In genomic region chr10:9735731-9736130, GRCh38 we compare ENCODE assay signal across 34 cellular contexts.
"Had no signal": no experiment of that assay in that cellular context is flagged by ENCODE, and none has a peak within 500 bp of the region (broad histone marks: within the 10 kb centered on the region; RNA-seq: fewer than 3 reads in every experiment).

No MANE protein-coding gene starts in this region.

- H3K27me3 ChIP-seq: MG63 had no signal

- H3K4me3 ChIP-seq: MG63 had no signal

- H3K27ac ChIP-seq: KMS-11 had no signal

- H3K4me2 ChIP-seq: KMS-11 had no signal

- H3K9me3 ChIP-seq: MG63 had no signal

- H3K9ac ChIP-seq: KMS-11 had no signal

- DNase-seq: Karpas-422, Kasumi-1, MG63, MM.1S, MV-4-11, NCI-H1048, NCI-H1092, NCI-H1092 treated with DMSO at 0.1 percent for 48 hours, NCI-H1105, NCI-H1105 treated with DMSO at 0.1 percent for 48 hours, NCI-H1417, NCI-H1417 treated with DMSO at 0.1 percent for 48 hours, NCI-H1436, NCI-H1436 treated with DMSO at 0.1 percent for 48 hours, NCI-H146, NCI-H1694, NCI-H1694 treated with DMSO at 0.1 percent for 48 hours, NCI-H187, NCI-H187 treated with DMSO at 0.1 percent for 48 hours, NCI-H1930, NCI-H2029, NCI-H2029 treated with DMSO at 0.1 percent for 48 hours, NCI-H2081, NCI-H2081 treated with DMSO at 0.1 percent for 48 hours, NCI-H2107, NCI-H2171, NCI-H2171 treated with DMSO at 0.1 percent for 48 hours, NCI-H2227 treated with DMSO at 0.1 percent for 48 hours, NCI-H226, NCI-H345, NCI-H446, NCI-H446 treated with DMSO at 0.1 percent for 48 hours, NCI-H510A had no signal

- H3K36me3 ChIP-seq: MG63 had no signal
